Comparison of ENCODE assay signal across 14 cellular contexts in the genomic region with DNA sequence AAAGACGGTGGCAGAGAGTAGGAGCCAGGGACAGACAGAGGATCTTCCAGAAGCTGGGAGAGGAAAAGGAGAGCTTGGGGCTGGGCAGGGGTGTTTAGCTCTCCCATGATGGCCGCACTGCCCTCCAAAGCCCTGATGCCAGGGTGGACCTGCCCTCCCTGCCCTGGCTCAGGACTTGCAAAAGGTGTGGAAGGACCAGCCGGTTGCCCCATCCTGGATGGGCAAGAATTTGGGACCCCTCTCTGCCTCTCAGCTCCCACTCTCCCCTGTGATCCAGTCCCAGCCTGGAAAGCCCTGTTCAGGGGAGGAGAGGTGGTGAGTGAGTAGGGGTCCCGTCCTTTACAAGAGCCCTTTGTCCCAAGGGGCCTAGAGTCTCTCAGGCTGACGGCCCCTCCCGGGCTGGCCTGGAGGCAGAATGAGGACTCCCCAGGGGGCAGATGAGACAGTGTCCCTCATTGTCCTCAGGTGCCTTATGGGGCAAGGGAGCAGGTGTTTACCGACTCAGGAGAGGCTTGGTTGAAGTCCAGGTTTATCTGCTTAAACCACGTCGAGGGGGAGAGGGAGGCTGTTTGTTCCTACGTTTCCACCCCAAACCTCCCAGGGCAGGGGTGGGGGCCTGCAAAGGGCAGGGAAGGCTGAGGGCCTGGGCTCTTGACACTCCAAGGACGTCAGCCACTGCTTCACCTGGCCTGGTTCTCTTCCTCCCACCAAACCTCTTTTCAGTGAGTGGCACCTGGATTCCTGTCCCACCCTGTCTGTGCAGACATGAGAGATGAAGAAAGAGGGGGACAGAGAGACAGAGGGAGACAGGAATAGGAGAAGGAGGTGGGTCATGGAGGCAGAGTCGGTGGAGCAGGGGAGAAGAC. TPM values are rescaled to one million over a fixed set of nuclear protein-coding genes. Genes with fewer than 3 reads are reported as not detected.
DNase-seq lines count a peak whose midpoint lies in the region; ATAC-seq, FAIRE-seq and TF ChIP-seq lines count a peak whose summit lies in the region.
"Had no signal": no experiment of that assay in that cellular context is flagged by ENCODE, and none has a peak within 500 bp of the region (broad histone marks: within the 10 kb centered on the region; RNA-seq: fewer than 3 reads in every experiment).

No MANE protein-coding gene starts in this region.

- intact Hi-C loops in sigmoid colon (cut with DNase I): no loop called here
- intact Hi-C loops in activated CD8-positive, alpha-beta T cell treated with anti-CD3 and anti-CD28 coated beads for 36 hours (cut with micrococcal nuclease): no loop called here
- intact Hi-C loops in left ventricle myocardium superior (cut with micrococcal nuclease): no loop called here

- H3K79me2 ChIP-seq in keratinocyte (ENCODE audit: control insufficient read depth, insufficient read depth, low read length): no peaks in the 10 kb centered on the region

- WGBS in sigmoid colon, 2 donors: 37 to 69% methylated on average over 12 of the region's 12 CpGs

- peaks cover under 1% of the 10 kb centered on the region for H3K27me3 Mint-ChIP-seq in activated CD8-positive, alpha-beta T cell treated with anti-CD3 and anti-CD28 coated beads for 36 hours

- no peak overlapping the region for H3K4me3 Mint-ChIP-seq in activated CD8-positive, alpha-beta T cell treated with anti-CD3 and anti-CD28 coated beads for 36 hours

- TF ChIP-seq EP300 in sigmoid colon (IDR thresholded peaks at IDR 0.05): no peak

- TF ChIP-seq POLR2A in sigmoid colon (IDR thresholded peaks at IDR 0.05): no peak

- H3K27me3 ChIP-seq in keratinocyte (ENCODE audit: control insufficient read depth, extremely low read depth, insufficient read depth, low read length) (no peaks in the 10 kb centered on the region), sigmoid colon (no peaks in the 10 kb centered on the region)

- no peak overlapping the region for H3K27ac Mint-ChIP-seq in activated CD8-positive, alpha-beta T cell treated with anti-CD3 and anti-CD28 coated beads for 36 hours

- no peaks in the 10 kb centered on the region for H3K36me3 ChIP-seq in keratinocyte (ENCODE audit: control insufficient read depth in 2 of 2, extremely low read depth in 1 of 2, insufficient read depth in 2 of 2, low read length in 2 of 2)
- H3K36me3 ChIP-seq in sigmoid colon: no peaks in the 10 kb centered on the region
- H3K36me3 ChIP-seq: BLaER1 had no signal

- H3K4me3 ChIP-seq in keratinocyte (ENCODE audit: control insufficient read depth in 2 of 3, extremely low read depth in 1 of 3, insufficient read depth in 2 of 3, low read depth in 1 of 3, low read length in 3 of 3) (no peak overlapping the region), sigmoid colon (no peak overlapping the region)
- H3K4me3 ChIP-seq: BLaER1 had no signal

- CTCF ChIA-PET in activated CD8-positive, alpha-beta T cell treated with anti-CD3 and anti-CD28 coated beads for 36 hours (lab: Charles Lee): interaction anchor here (2.5 to 2.8 kb wide), 2 partner anchors 50 to 58 kb away, joined by 10 to 12 read pairs; a partner anchor contains a TSS

- ATAC-seq in activated CD8-positive, alpha-beta T cell treated with anti-CD3 and anti-CD28 coated beads for 36 hours: no peak
- no peak for ATAC-seq in left ventricle myocardium superior

- FAIRE-seq in keratinocyte (lab: Jason Lieb, UNC): peak; percentile 41
- FAIRE-seq: kidney had no signal

- no peaks in the 10 kb centered on the region for H3K9me1 ChIP-seq in keratinocyte (ENCODE audit: control insufficient read depth, extremely low read depth, insufficient read depth, low read length)

- no peaks in the 10 kb centered on the region for H3K9me3 Mint-ChIP-seq in activated CD8-positive, alpha-beta T cell treated with anti-CD3 and anti-CD28 coated beads for 36 hours

- dilution Hi-C loops in keratinocyte (cut with MboI; ENCODE audit: extremely low pct_ligation_motif_present, low sequenced_read_pairs): no loop called here

- H3K27ac ChIP-seq in keratinocyte (ENCODE audit: control insufficient read depth, insufficient read depth, low read length): no peak overlapping the region
- peak overlapping the region; percentile 53 to 84 (median 80) for H3K27ac ChIP-seq in sigmoid colon
- H3K27ac ChIP-seq: BLaER1 had no signal

- H3K9ac ChIP-seq in keratinocyte (ENCODE audit: control insufficient read depth, extremely low read depth, insufficient read depth, low read length): peak overlapping the region; percentile 24
- H3K9ac ChIP-seq: BLaER1 had no signal

- no peaks in the 10 kb centered on the region for H4K20me1 ChIP-seq in keratinocyte (ENCODE audit: control insufficient read depth, extremely low read depth, insufficient read depth, low read length)
- H4K20me1 ChIP-seq: BLaER1 had no signal

- POLR2A ChIA-PET in activated CD8-positive, alpha-beta T cell treated with anti-CD3 and anti-CD28 coated beads for 36 hours (lab: Charles Lee): no interaction called here

- no peaks in the 10 kb centered on the region for H3K4me1 Mint-ChIP-seq in activated CD8-positive, alpha-beta T cell treated with anti-CD3 and anti-CD28 coated beads for 36 hours (ENCODE audit: low read depth)

- DNase-seq in GM03348 (ENCODE audit: low spot score) (peak; percentile 2), NCI-H774 (lab: John Stamatoyannopoulos, UW) (peak; percentile 30), keratinocyte (ENCODE audit: low read depth, low spot score) (no peak), sigmoid colon (no peak), DMS53 treated with DMSO at 0.1 percent for 48 hours (lab: John Stamatoyannopoulos, UW; ENCODE audit: unreplicated experiment) (no peak), left ventricle myocardium superior (no peak), Kasumi-1 (lab: John Stamatoyannopoulos, UW) (no peak)
- no peak for DNase-seq in activated CD8-positive, alpha-beta T cell treated with anti-CD3 and anti-CD28 coated beads for 36 hours
- DNase-seq: activated T-cell treated with anti-CD3 and anti-CD28 coated beads for 4 hours, amygdala, dermis blood vessel endothelial cell, foreskin fibroblast had no signal

- H2AFZ ChIP-seq in keratinocyte (ENCODE audit: control insufficient read depth, low read length): peak overlapping the region; percentile 52

- no peak for TF ChIP-seq CTCF in keratinocyte (optimal IDR thresholded peaks at IDR 0.05 in 1 of 3, IDR thresholded peaks at IDR 0.05 in 1 of 3, conservative IDR thresholded peaks at IDR 0.05 in 1 of 3; ENCODE audit: extremely low read depth in 1 of 3, insufficient read depth in 2 of 3, low read length in 3 of 3)
- TF ChIP-seq CTCF in sigmoid colon (IDR thresholded peaks at IDR 0.05): no peak
- no peak for TF ChIP-seq CTCF in activated CD8-positive, alpha-beta T cell treated with anti-CD3 and anti-CD28 coated beads for 36 hours (IDR thresholded peaks at IDR 0.05)

- peak overlapping the region; percentile 61 for H3K4me2 ChIP-seq in keratinocyte (ENCODE audit: control insufficient read depth, extremely low read depth, insufficient read depth, low read depth, low read length)
- H3K4me2 ChIP-seq: BLaER1 had no signal

- peaks cover 28% of the 10 kb centered on the region for H3K4me1 ChIP-seq in keratinocyte (ENCODE audit: control insufficient read depth, extremely low read depth, insufficient read depth, low read length)
- H3K4me1 ChIP-seq in sigmoid colon: peaks cover 0 to 60% (median 49%) of the 10 kb centered on the region in 4 donors
- H3K4me1 ChIP-seq: BLaER1 had no signal

- no peaks in the 10 kb centered on the region for H3K9me3 ChIP-seq in keratinocyte (ENCODE audit: control insufficient read depth, low read depth, low read length)
- no peaks in the 10 kb centered on the region for H3K9me3 ChIP-seq in sigmoid colon
- H3K9me3 ChIP-seq: BLaER1 had no signal

- no peaks in the 10 kb centered on the region for H3K36me3 Mint-ChIP-seq in activated CD8-positive, alpha-beta T cell treated with anti-CD3 and anti-CD28 coated beads for 36 hours (ENCODE audit: low read depth)

RNA-seq across cellular contexts. Expression of a gene that starts 19.2 kb away (rescaled TPM):
- polyA plus RNA-seq in keratinocyte (427 to 733 TPM (median 708 TPM) in 3 replicates), sigmoid colon (10 to 100 TPM; 15.6 to 85.1 (median 17.1) TPM)
- 311 TPM for polyA plus RNA-seq in keratinocyte (2011; ENCODE audit: low read depth)
- polyA plus RNA-seq in keratinocyte (2011; cell fraction: cytosol; rRNA removed): 216 and 405 TPM in 2 replicates
- polyA plus RNA-seq in keratinocyte (2011; cell fraction: nucleus; rRNA removed): 1,779 and 2,144 TPM in 2 replicates
- 460 and 965 TPM in 2 replicates for polyA plus RNA-seq in keratinocyte (2012; ENCODE audit: low replicate concordance)
- 1,193 to 2,515 TPM (median 1,361 TPM) in 3 replicates for polyA minus RNA-seq in keratinocyte
- 897 TPM for polyA minus RNA-seq in keratinocyte (2011; cell fraction: cytosol; rRNA and poly(A)+ RNA removed)
- 2,521 and 2,609 TPM in 2 replicates for polyA minus RNA-seq in keratinocyte (2011; cell fraction: nucleus; rRNA and poly(A)+ RNA removed)
- total RNA-seq in sigmoid colon (10 to 100 TPM; 19.9 to 54.0 (median 39.5) TPM), left ventricle myocardium superior (16.5 TPM)
- 1 to 10 TPM; 4.2 to 7.2 TPM for total RNA-seq in activated CD8-positive, alpha-beta T cell treated with anti-CD3 and anti-CD28 coated beads for 36 hours

RNA-seq across cellular contexts. Expression of a gene that starts 41.7 kb away (rescaled TPM):
- polyA plus RNA-seq in keratinocyte: 0.62 to 0.81 TPM (median 0.72 TPM) in 3 replicates
- polyA plus RNA-seq in keratinocyte (2011; ENCODE audit: low read depth): 8.7 TPM
- polyA plus RNA-seq in keratinocyte (2011; cell fraction: cytosol; rRNA removed): 0.97 and 1.3 TPM in 2 replicates
- 2.3 and 3.3 TPM in 2 replicates for polyA plus RNA-seq in keratinocyte (2011; cell fraction: nucleus; rRNA removed)
- polyA plus RNA-seq in keratinocyte (2012; ENCODE audit: low replicate concordance): 1.6 and 17.5 TPM in 2 replicates
- 0.64 to 1.8 TPM (median 1.0 TPM) in 3 replicates for polyA minus RNA-seq in keratinocyte
- 2.1 TPM for polyA minus RNA-seq in keratinocyte (2011; cell fraction: cytosol; rRNA and poly(A)+ RNA removed)
- polyA minus RNA-seq in keratinocyte (2011; cell fraction: nucleus; rRNA and poly(A)+ RNA removed): 1.1 and 1.3 TPM in 2 replicates
- total RNA-seq in sigmoid colon: under 1 TPM in 1 of 4 donors, not detected in 3; 0.27 TPM
- polyA plus RNA-seq in sigmoid colon: under 1 TPM in 1 of 3 donors, not detected in 2; 0.07 TPM
- not detected for total RNA-seq in activated CD8-positive, alpha-beta T cell treated with anti-CD3 and anti-CD28 coated beads for 36 hours
- total RNA-seq in left ventricle myocardium superior: not detected
- total RNA-seq: dermis blood vessel endothelial cell had no signal

RNA-seq across cellular contexts. Expression of a gene that starts 58.5 kb away (rescaled TPM):
- polyA plus RNA-seq in keratinocyte (7.5 to 24.1 TPM (median 8.6 TPM) in 3 replicates), sigmoid colon (10 to 100 TPM; 23.1 to 56.5 (median 43.9) TPM)
- 2.1 TPM for polyA plus RNA-seq in keratinocyte (2011; ENCODE audit: low read depth)
- 19.2 and 30.7 TPM in 2 replicates for polyA plus RNA-seq in keratinocyte (2011; cell fraction: cytosol; rRNA removed)
- polyA plus RNA-seq in keratinocyte (2011; cell fraction: nucleus; rRNA removed): 21.7 and 30.4 TPM in 2 replicates
- 5.9 and 11.2 TPM in 2 replicates for polyA plus RNA-seq in keratinocyte (2012; ENCODE audit: low replicate concordance)
- 21.8 to 28.3 TPM (median 21.9 TPM) in 3 replicates for polyA minus RNA-seq in keratinocyte
- 18.8 TPM for polyA minus RNA-seq in keratinocyte (2011; cell fraction: cytosol; rRNA and poly(A)+ RNA removed)
- polyA minus RNA-seq in keratinocyte (2011; cell fraction: nucleus; rRNA and poly(A)+ RNA removed): 11.7 and 14.0 TPM in 2 replicates
- total RNA-seq in sigmoid colon (10 to 100 TPM; 40.3 to 82.8 (median 45.7) TPM), left ventricle myocardium superior (277 TPM)
- total RNA-seq in activated CD8-positive, alpha-beta T cell treated with anti-CD3 and anti-CD28 coated beads for 36 hours: 1 to 10 TPM; 6.0 to 7.7 TPM

Comparison
In these comparisons a context has a peak if more than half of its experiments do, and no peak if none do; other contexts are left out.
1. DNase-seq: peak in GM03348 (single experiment) and NCI-H774 (single experiment); none in keratinocyte (single experiment), sigmoid colon (single experiment), DMS53 treated with DMSO at 0.1 percent for 48 hours (single experiment), activated CD8-positive, alpha-beta T cell treated with anti-CD3 and anti-CD28 coated beads for 36 hours (single experiment), left ventricle myocardium superior (single experiment) and Kasumi-1 (0 of 2).
2. RNA of a gene that starts 58.5 kb away (total RNA-seq): 277 TPM in left ventricle myocardium superior (single experiment) and 40.3 to 82.8 TPM in sigmoid colon; 6.0 to 7.7 TPM in activated CD8-positive, alpha-beta T cell treated with anti-CD3 and anti-CD28 coated beads for 36 hours; every median in the first group is over 4 times any median in the second.